ENCODE assay signal across 19 cellular contexts in genomic region chr11:60761436-60762190, GRCh38. TPM values are rescaled to one million over a fixed set of nuclear protein-coding genes. Genes with fewer than 3 reads are reported as not detected.
DNase-seq lines count a peak whose midpoint lies in the region; ATAC-seq and TF ChIP-seq lines count a peak whose summit lies in the region.
"Had no signal": no experiment of that assay in that cellular context is flagged by ENCODE, and none has a peak within 500 bp of the region (broad histone marks: within the 10 kb centered on the region; RNA-seq: fewer than 3 reads in every experiment).

No MANE protein-coding gene starts in this region.

- H3K4me3 Mint-ChIP-seq in nephron: peak overlapping the region in 1 of 3 experiments; percentile 46
- H3K4me3 Mint-ChIP-seq: activated naive CD8-positive, alpha-beta T cell treated with anti-CD3 and anti-CD28 coated beads, Interleukin-2, amount 50 U/mL, for 24 hours; GM23338 had no signal

- no peak overlapping the region for H3K27ac ChIP-seq in foreskin keratinocyte
- H3K27ac ChIP-seq: ovary had no signal

- TF ChIP-seq CTCF in nephron (IDR thresholded peaks at IDR 0.05; ENCODE audit: unreplicated experiment in 3 of 3) (no peak), foreskin keratinocyte (conservative IDR thresholded peaks at IDR 0.05) (no peak)

- H3K27ac Mint-ChIP-seq in nephron: peak overlapping the region; percentile 42 to 71 (median 68)
- H3K27ac Mint-ChIP-seq: activated naive CD8-positive, alpha-beta T cell treated with anti-CD3 and anti-CD28 coated beads, Interleukin-2, amount 50 U/mL, for 24 hours; GM23338 had no signal

- H3K27me3 Mint-ChIP-seq in nephron (ENCODE audit: low read depth): peaks cover 15% of the 10 kb centered on the region

- peaks cover 66% of the 10 kb centered on the region for H3K4me1 Mint-ChIP-seq in nephron

- H3K36me3 Mint-ChIP-seq in nephron (ENCODE audit: low read depth): no peaks in the 10 kb centered on the region

- ATAC-seq in HG02610 (IDR thresholded peaks at IDR 0.05; ENCODE audit: unreplicated experiment) (peak; percentile 23), GM21447 (IDR thresholded peaks at IDR 0.05; ENCODE audit: unreplicated experiment) (no peak), foreskin keratinocyte (no peak)
- ATAC-seq: activated naive CD8-positive, alpha-beta T cell treated with anti-CD3 and anti-CD28 coated beads, Interleukin-2, amount 50 U/mL, for 24 hours; GM23338 had no signal

- H3K4me1 ChIP-seq in foreskin keratinocyte: no peaks in the 10 kb centered on the region

- DNase-seq in NCI-H1092 treated with DMSO at 0.1 percent for 48 hours (lab: John Stamatoyannopoulos, UW) (peak; percentile 55), NCI-H1092 (lab: John Stamatoyannopoulos, UW) (no peak), MV-4-11 (lab: John Stamatoyannopoulos, UW) (peak; percentile 64), foreskin keratinocyte (no peak)
- DNase-seq in activated effector memory CD4-positive, alpha-beta T cell treated with anti-CD3 and anti-CD28 coated beads, Interleukin-2, amount 50 U/mL, for 16 hours: no peak
- DNase-seq: activated CD8-positive, alpha-beta memory T cell treated with anti-CD3 and anti-CD28 coated beads, Interleukin-2, amount 50 U/mL, for 48 hours; activated naive CD8-positive, alpha-beta T cell treated with anti-CD3 and anti-CD28 coated beads, Interleukin-2, amount 50 U/mL, for 24 hours; central memory CD4-positive, alpha-beta T cell; foreskin fibroblast; GDM1; mesendoderm; NCI-H226; ovary had no signal

- no peaks in the 10 kb centered on the region for H3K27me3 ChIP-seq in foreskin keratinocyte
- H3K27me3 ChIP-seq: ovary had no signal

- H3K9me3 Mint-ChIP-seq in nephron: peaks cover 3% of the 10 kb centered on the region
- H3K9me3 Mint-ChIP-seq: activated naive CD8-positive, alpha-beta T cell treated with anti-CD3 and anti-CD28 coated beads, Interleukin-2, amount 50 U/mL, for 24 hours had no signal

RNA-seq across cellular contexts. Expression of gene MS4A15, which starts 4.9 kb away (rescaled TPM):
- not detected in 2 replicates for total RNA-seq in foreskin keratinocyte
- not detected in 2 replicates for polyA plus RNA-seq in foreskin keratinocyte
- total RNA-seq: GM23338, HT1080, MCF 10A had no signal

RNA-seq across cellular contexts. Expression of gene MS4A10, which starts 23.5 kb away (rescaled TPM):
- total RNA-seq in foreskin keratinocyte: not detected in 2 replicates
- not detected in 2 replicates for polyA plus RNA-seq in foreskin keratinocyte
- total RNA-seq: GM23338, HT1080, MCF 10A had no signal
- polyA plus RNA-seq: GM23338, ovary had no signal

RNA-seq across cellular contexts. Expression of gene MS4A18, which starts 37.1 kb away (rescaled TPM):
- total RNA-seq in foreskin keratinocyte: not detected in 2 replicates
- polyA plus RNA-seq in foreskin keratinocyte: not detected in 2 replicates
- total RNA-seq: GM23338, HT1080, MCF 10A, ovary had no signal
- polyA plus RNA-seq: GM23338, ovary had no signal

Comparison
In these comparisons a context has a peak if more than half of its experiments do, and no peak if none do; other contexts are left out.
1. DNase-seq: peak in NCI-H1092 treated with DMSO at 0.1 percent for 48 hours (single experiment) and MV-4-11 (single experiment); none in NCI-H1092 (single experiment), activated effector memory CD4-positive, alpha-beta T cell treated with anti-CD3 and anti-CD28 coated beads, Interleukin-2, amount 50 U/mL, for 16 hours (single experiment) and foreskin keratinocyte (0 of 2).